1 cellular context compared by ENCODE assay signal in genomic region chr1:202692959-202693555, GRCh38.
A peak's percentile ranks its signal among the peaks of the same experiment; 100 is the strongest.
TF ChIP-seq lines count a peak whose summit lies in the region.

No MANE protein-coding gene starts in this region.

TF ChIP-seq in HepG2, 621 proteins besides CTCF, POLR2A, EP300 and RAD21 (continued from another document and continues in another):
- TF ChIP-seq SNAPC2 (CRISPR knock-in tag; IDR thresholded peaks at IDR 0.05) (peak; percentile 62; the same call in 1 of the 2 replicates), ZNF879 (CRISPR knock-in tag; IDR thresholded peaks at IDR 0.05) (no peak), AHDC1 (CRISPR knock-in tag; IDR thresholded peaks at IDR 0.05; ENCODE audit: borderline replicate concordance) (no peak), GTF3A (CRISPR knock-in tag; conservative IDR thresholded peaks at IDR 0.05) (no peak), ZFP36L2 (CRISPR knock-in tag; IDR thresholded peaks at IDR 0.05) (0 out of 2 replicates have a peak, but pooled peaks have one; percentile 79), ZNF501 (CRISPR knock-in tag; IDR thresholded peaks at IDR 0.05) (no peak), SP140L (CRISPR knock-in tag; IDR thresholded peaks at IDR 0.05; ENCODE audit: borderline replicate concordance) (peak; percentile 92; the same call in 1 of the 2 replicates), ZBTB43 (CRISPR knock-in tag; conservative IDR thresholded peaks at IDR 0.05) (peak; percentile 77; the same call in 1 of the 2 replicates), ZC3H13 (CRISPR knock-in tag; IDR thresholded peaks at IDR 0.05) (no peak), KAT7 (CRISPR knock-in tag; IDR thresholded peaks at IDR 0.05; ENCODE audit: borderline replicate concordance) (no peak), HNRNPH1 (optimal IDR thresholded peaks at IDR 0.05; ENCODE audit: low read depth, low read length) (no peak), MEF2D (CRISPR knock-in tag; IDR thresholded peaks at IDR 0.05) (peak; percentile 57; the same call in 1 of the 2 replicates), ZNF253 (CRISPR knock-in tag; IDR thresholded peaks at IDR 0.05; ENCODE audit: borderline replicate concordance) (no peak), MYPOP (CRISPR knock-in tag; IDR thresholded peaks at IDR 0.05) (0 out of 2 replicates have a peak, but pooled peaks have one; percentile 66), PLSCR1 (CRISPR knock-in tag; IDR thresholded peaks at IDR 0.05; ENCODE audit: borderline replicate concordance) (no peak), ZFP37 (CRISPR knock-in tag; IDR thresholded peaks at IDR 0.05; ENCODE audit: borderline replicate concordance) (peak; percentile 66; the same call in 1 of the 2 replicates), ZNF652 (CRISPR knock-in tag; IDR thresholded peaks at IDR 0.05; ENCODE audit: borderline replicate concordance, low read depth) (no peak), ZNF773 (CRISPR knock-in tag; IDR thresholded peaks at IDR 0.05; ENCODE audit: borderline replicate concordance) (no peak), ZNF7 (CRISPR knock-in tag; IDR thresholded peaks at IDR 0.05) (peak; percentile 57; the same call in 1 of the 2 replicates), ATAD3A (CRISPR knock-in tag; IDR thresholded peaks at IDR 0.05) (peak; percentile 93; the same call in 1 of the 2 replicates), ZNF274 (CRISPR knock-in tag; IDR thresholded peaks at IDR 0.05) (no peak), ZNF136 (CRISPR knock-in tag; IDR thresholded peaks at IDR 0.05; ENCODE audit: low read depth) (no peak; the same call in 1 of the 2 replicates), JUN (CRISPR knock-in tag; IDR thresholded peaks at IDR 0.05) (no peak), CHD4 (IDR thresholded peaks at IDR 0.05; ENCODE audit: borderline replicate concordance, low read length) (no peak), REPIN1 (CRISPR knock-in tag; IDR thresholded peaks at IDR 0.05; ENCODE audit: borderline replicate concordance, low read depth) (no peak), KAT2B (IDR thresholded peaks at IDR 0.05; ENCODE audit: borderline replicate concordance, low read depth, low read length) (no peak), ZSCAN29 (CRISPR knock-in tag; conservative IDR thresholded peaks at IDR 0.05) (no peak), SRSF4 (IDR thresholded peaks at IDR 0.05; ENCODE audit: low read depth, low read length, poor library complexity, severe bottlenecking) (no peak), HNF1B (CRISPR knock-in tag; IDR thresholded peaks at IDR 0.05) (0 out of 2 replicates have a peak, but pooled peaks have one; percentile 25), ZNF556 (CRISPR knock-in tag; IDR thresholded peaks at IDR 0.05; ENCODE audit: borderline replicate concordance) (no peak), ZNF790 (CRISPR knock-in tag; IDR thresholded peaks at IDR 0.05; ENCODE audit: borderline replicate concordance) (no peak; the same call in 1 of the 2 replicates), ZFP1 (CRISPR knock-in tag; IDR thresholded peaks at IDR 0.05) (0 out of 2 replicates have a peak, but pooled peaks have one; percentile 22), PHF21A (CRISPR knock-in tag; IDR thresholded peaks at IDR 0.05) (no peak), THYN1 (CRISPR knock-in tag; IDR thresholded peaks at IDR 0.05; ENCODE audit: borderline replicate concordance, low read depth) (no peak), RFX1 (IDR thresholded peaks at IDR 0.05) (no peak), AKAP8 (CRISPR knock-in tag; IDR thresholded peaks at IDR 0.05) (no peak), TAF15 (IDR thresholded peaks at IDR 0.05; ENCODE audit: low read depth, low read length, poor library complexity, severe bottlenecking) (no peak), ZNF691 (CRISPR knock-in tag; IDR thresholded peaks at IDR 0.05; ENCODE audit: borderline replicate concordance, low read depth) (no peak), NR2C2 (CRISPR knock-in tag; IDR thresholded peaks at IDR 0.05; ENCODE audit: borderline replicate concordance) (no peak), FOSL2 (CRISPR knock-in tag; IDR thresholded peaks at IDR 0.05) (peak; percentile 58), ZBTB3 (CRISPR knock-in tag; IDR thresholded peaks at IDR 0.05; ENCODE audit: borderline replicate concordance, low read depth) (no peak), NRL (CRISPR knock-in tag; IDR thresholded peaks at IDR 0.05; ENCODE audit: borderline replicate concordance) (no peak), ZFP90 (CRISPR knock-in tag; IDR thresholded peaks at IDR 0.05; ENCODE audit: borderline replicate concordance) (0 out of 2 replicates have a peak, but pooled peaks have one; percentile 31)
- TF ChIP-seq, protein P1, sequence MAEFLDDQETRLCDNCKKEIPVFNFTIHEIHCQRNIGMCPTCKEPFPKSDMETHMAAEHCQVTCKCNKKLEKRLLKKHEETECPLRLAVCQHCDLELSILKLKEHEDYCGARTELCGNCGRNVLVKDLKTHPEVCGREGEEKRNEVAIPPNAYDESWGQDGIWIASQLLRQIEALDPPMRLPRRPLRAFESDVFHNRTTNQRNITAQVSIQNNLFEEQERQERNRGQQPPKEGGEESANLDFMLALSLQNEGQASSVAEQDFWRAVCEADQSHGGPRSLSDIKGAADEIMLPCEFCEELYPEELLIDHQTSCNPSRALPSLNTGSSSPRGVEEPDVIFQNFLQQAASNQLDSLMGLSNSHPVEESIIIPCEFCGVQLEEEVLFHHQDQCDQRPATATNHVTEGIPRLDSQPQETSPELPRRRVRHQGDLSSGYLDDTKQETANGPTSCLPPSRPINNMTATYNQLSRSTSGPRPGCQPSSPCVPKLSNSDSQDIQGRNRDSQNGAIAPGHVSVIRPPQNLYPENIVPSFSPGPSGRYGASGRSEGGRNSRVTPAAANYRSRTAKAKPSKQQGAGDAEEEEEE (CRISPR knock-in tag; IDR thresholded peaks at IDR 0.05; ENCODE audit: borderline replicate concordance), result 0 out of 2 replicates have a peak, but pooled peaks have one; percentile 56
- TF ChIP-seq, protein P2, sequence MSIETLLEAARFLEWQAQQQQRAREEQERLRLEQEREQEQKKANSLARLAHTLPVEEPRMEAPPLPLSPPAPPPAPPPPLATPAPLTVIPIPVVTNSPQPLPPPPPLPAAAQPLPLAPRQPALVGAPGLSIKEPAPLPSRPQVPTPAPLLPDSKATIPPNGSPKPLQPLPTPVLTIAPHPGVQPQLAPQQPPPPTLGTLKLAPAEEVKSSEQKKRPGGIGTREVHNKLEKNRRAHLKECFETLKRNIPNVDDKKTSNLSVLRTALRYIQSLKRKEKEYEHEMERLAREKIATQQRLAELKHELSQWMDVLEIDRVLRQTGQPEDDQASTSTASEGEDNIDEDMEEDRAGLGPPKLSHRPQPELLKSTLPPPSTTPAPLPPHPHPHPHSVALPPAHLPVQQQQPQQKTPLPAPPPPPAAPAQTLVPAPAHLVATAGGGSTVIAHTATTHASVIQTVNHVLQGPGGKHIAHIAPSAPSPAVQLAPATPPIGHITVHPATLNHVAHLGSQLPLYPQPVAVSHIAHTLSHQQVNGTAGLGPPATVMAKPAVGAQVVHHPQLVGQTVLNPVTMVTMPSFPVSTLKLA (IDR thresholded peaks at IDR 0.05), result no peak
- TF ChIP-seq, protein P3, sequence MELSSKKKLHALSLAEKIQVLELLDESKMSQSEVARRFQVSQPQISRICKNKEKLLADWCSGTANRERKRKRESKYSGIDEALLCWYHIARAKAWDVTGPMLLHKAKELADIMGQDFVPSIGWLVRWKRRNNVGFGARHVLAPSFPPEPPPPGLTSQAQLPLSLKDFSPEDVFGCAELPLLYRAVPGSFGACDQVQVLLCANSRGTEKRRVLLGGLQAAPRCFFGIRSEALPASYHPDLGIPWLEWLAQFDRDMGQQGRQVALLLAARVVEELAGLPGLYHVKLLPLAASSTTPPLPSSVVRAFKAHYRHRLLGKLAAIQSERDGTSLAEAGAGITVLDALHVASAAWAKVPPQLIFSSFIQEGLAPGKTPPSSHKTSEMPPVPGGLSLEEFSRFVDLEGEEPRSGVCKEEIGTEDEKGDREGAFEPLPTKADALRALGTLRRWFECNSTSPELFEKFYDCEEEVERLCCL (CRISPR knock-in tag; IDR thresholded peaks at IDR 0.05; ENCODE audit: borderline replicate concordance), result peak; percentile 48; the same call in 1 of the 2 replicates
- TF ChIP-seq, protein P4, sequence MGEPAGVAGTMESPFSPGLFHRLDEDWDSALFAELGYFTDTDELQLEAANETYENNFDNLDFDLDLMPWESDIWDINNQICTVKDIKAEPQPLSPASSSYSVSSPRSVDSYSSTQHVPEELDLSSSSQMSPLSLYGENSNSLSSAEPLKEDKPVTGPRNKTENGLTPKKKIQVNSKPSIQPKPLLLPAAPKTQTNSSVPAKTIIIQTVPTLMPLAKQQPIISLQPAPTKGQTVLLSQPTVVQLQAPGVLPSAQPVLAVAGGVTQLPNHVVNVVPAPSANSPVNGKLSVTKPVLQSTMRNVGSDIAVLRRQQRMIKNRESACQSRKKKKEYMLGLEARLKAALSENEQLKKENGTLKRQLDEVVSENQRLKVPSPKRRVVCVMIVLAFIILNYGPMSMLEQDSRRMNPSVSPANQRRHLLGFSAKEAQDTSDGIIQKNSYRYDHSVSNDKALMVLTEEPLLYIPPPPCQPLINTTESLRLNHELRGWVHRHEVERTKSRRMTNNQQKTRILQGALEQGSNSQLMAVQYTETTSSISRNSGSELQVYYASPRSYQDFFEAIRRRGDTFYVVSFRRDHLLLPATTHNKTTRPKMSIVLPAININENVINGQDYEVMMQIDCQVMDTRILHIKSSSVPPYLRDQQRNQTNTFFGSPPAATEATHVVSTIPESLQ (CRISPR knock-in tag; conservative IDR thresholded peaks at IDR 0.05), result peak; percentile 89
